22 cellular contexts compared by ENCODE assay signal in genomic region chrX:152872522-152872921, GRCh38. TPM values are rescaled to one million over a fixed set of nuclear protein-coding genes. Genes with fewer than 3 reads are reported as not detected.
DNase-seq lines count a peak whose midpoint lies in the region; ATAC-seq, FAIRE-seq and TF ChIP-seq lines count a peak whose summit lies in the region.
"Had no signal": no experiment of that assay in that cellular context is flagged by ENCODE, and none has a peak within 500 bp of the region (broad histone marks: within the 10 kb centered on the region; RNA-seq: fewer than 3 reads in every experiment).

No MANE protein-coding gene starts in this region.

- H3K4me1 Mint-ChIP-seq in natural killer cell, result peaks cover 18 to 21% of the 10 kb centered on the region in 2 donors
- peaks cover 12 to 15% of the 10 kb centered on the region in 2 donors for H3K4me1 Mint-ChIP-seq in natural killer cell treated with Interleukin-12 subunit alpha and Interleukin-12 subunit beta and Interleukin-15 and Interleukin-18, amount 100 ng/mL, for 72 hours (ENCODE audit: low read depth in 2 of 2)
- peaks cover 17% of the 10 kb centered on the region for H3K4me1 Mint-ChIP-seq in stimulated activated memory B cell treated with anti-CD40 and anti-IgM and Interleukin-4, amounts not matched to agents 10 μg/mL and 1 μg/mL and 100 μg/mL, for 72 hours
- no peaks in the 10 kb centered on the region for H3K4me1 Mint-ChIP-seq in glutamatergic neuron (ENCODE audit: low read depth, unreplicated experiment)

- H3K27me3 Mint-ChIP-seq in natural killer cell (ENCODE audit: low read depth in 2 of 2), result no peaks in the 10 kb centered on the region
- H3K27me3 Mint-ChIP-seq in natural killer cell treated with Interleukin-12 subunit alpha and Interleukin-12 subunit beta and Interleukin-15 and Interleukin-18, amount 100 ng/mL, for 72 hours, result peaks cover 0 to 12% of the 10 kb centered on the region in 2 donors
- H3K27me3 Mint-ChIP-seq in stimulated activated memory B cell treated with anti-CD40 and anti-IgM and Interleukin-4, amounts not matched to agents 10 μg/mL and 1 μg/mL and 100 μg/mL, for 72 hours, result no peaks in the 10 kb centered on the region
- H3K27me3 Mint-ChIP-seq in glutamatergic neuron (ENCODE audit: unreplicated experiment), result peaks cover 2% of the 10 kb centered on the region

- TF ChIP-seq EP300 in K562 (IDR thresholded peaks at IDR 0.05; ENCODE audit: low read length), result no peak

- H3K36me3 ChIP-seq in HEK293 (ENCODE audit: control insufficient read depth in 2 of 2, insufficient read depth in 1 of 2, low read length in 2 of 2) (peaks cover 0 to 31% of the 10 kb centered on the region in 2 experiments; a peak in 1 of 3 replicates), K562 (ENCODE audit: control insufficient read depth, insufficient read depth, low read length) (peaks cover 26% of the 10 kb centered on the region; the same call in 2 of the 3 replicates)
- H3K36me3 ChIP-seq: MG63 had no signal

- ATAC-seq in natural killer cell (peak in 1 of 3 donors; percentile 44), K562 (no peak)
- ATAC-seq in natural killer cell treated with Interleukin-12 subunit alpha and Interleukin-12 subunit beta and Interleukin-15 and Interleukin-18, amount 100 ng/mL, for 72 hours, result no peak
- no peak for ATAC-seq in stimulated activated memory B cell treated with anti-CD40 and anti-IgM and Interleukin-4, amounts not matched to agents 10 μg/mL and 1 μg/mL and 100 μg/mL, for 72 hours

- H3K4me3 ChIP-seq in HEK293 (ENCODE audit: low read depth, low read length) (no peak overlapping the region), K562 (no peak overlapping the region)
- H3K4me3 ChIP-seq: MG63 had no signal

- no peak for TF ChIP-seq POLR2A in K562 (conservative IDR thresholded peaks at IDR 0.05)

- BruUV-seq in K562 (replicated peaks; lab: Mats Ljungman, UMichigan), result no TSS peak

- POLR2A ChIA-PET in HEK293 (lab: Yijun Ruan, JAX) (no interaction called here), K562 (lab: Yijun Ruan, JAX) (interaction anchor here (0.9 kb wide), 1 partner anchor 14 kb away, joined by 3 read pairs; no protein-coding TSS in a partner anchor)

- CTCF ChIA-PET in HEK293 (lab: Yijun Ruan, JAX), result no interaction called here
- CTCF ChIA-PET in K562 (lab: Yijun Ruan, JAX; ENCODE audit: low intra/inter-chr PET ratio), result no interaction called here

- no peaks in the 10 kb centered on the region for H3K79me2 ChIP-seq in K562 (ENCODE audit: control insufficient read depth, insufficient read depth, low read length)

- DNase-seq in natural killer cell (no peak), K562 (ENCODE audit: extremely low read depth in 1 of 4, low spot score in 3 of 4) (no peak), D721Med (ENCODE audit: insufficient read length, low spot score) (no peak), glutamatergic neuron (no peak)
- no peak for DNase-seq in natural killer cell treated with Interleukin-12 subunit alpha and Interleukin-12 subunit beta and Interleukin-15 and Interleukin-18, amount 100 ng/mL, for 72 hours (ENCODE audit: low spot score)
- no peak for DNase-seq in NK-92 treated with Interleukin-12 subunit alpha and Interleukin-12 subunit beta, amount 100 ng/mL, for 24 hours (lab: John Stamatoyannopoulos, UW)
- DNase-seq: C1 segment of cervical spinal cord; CD4-positive, alpha-beta memory T cell; COR-L47; DMS 273 treated with DMSO at 0.1 percent for 48 hours; DMS79 treated with DMSO at 0.1 percent for 48 hours; GF-D8; KBM-7; MG63; NCI-H2029; NCI-H69; SHP77 had no signal

- no peaks in the 10 kb centered on the region for H3K9me1 ChIP-seq in K562 (ENCODE audit: control insufficient read depth, insufficient read depth, low read length)

- no peaks in the 10 kb centered on the region for H3K36me3 Mint-ChIP-seq in natural killer cell
- H3K36me3 Mint-ChIP-seq in natural killer cell treated with Interleukin-12 subunit alpha and Interleukin-12 subunit beta and Interleukin-15 and Interleukin-18, amount 100 ng/mL, for 72 hours, result no peaks in the 10 kb centered on the region
- peaks cover 43% of the 10 kb centered on the region for H3K36me3 Mint-ChIP-seq in stimulated activated memory B cell treated with anti-CD40 and anti-IgM and Interleukin-4, amounts not matched to agents 10 μg/mL and 1 μg/mL and 100 μg/mL, for 72 hours
- H3K36me3 Mint-ChIP-seq in glutamatergic neuron (ENCODE audit: unreplicated experiment), result peaks cover 5% of the 10 kb centered on the region

- no peaks in the 10 kb centered on the region for H3K9me3 Mint-ChIP-seq in natural killer cell
- H3K9me3 Mint-ChIP-seq in natural killer cell treated with Interleukin-12 subunit alpha and Interleukin-12 subunit beta and Interleukin-15 and Interleukin-18, amount 100 ng/mL, for 72 hours, result no peaks in the 10 kb centered on the region
- peaks cover 3% of the 10 kb centered on the region for H3K9me3 Mint-ChIP-seq in stimulated activated memory B cell treated with anti-CD40 and anti-IgM and Interleukin-4, amounts not matched to agents 10 μg/mL and 1 μg/mL and 100 μg/mL, for 72 hours
- H3K9me3 Mint-ChIP-seq in glutamatergic neuron (ENCODE audit: unreplicated experiment), result peaks cover 3% of the 10 kb centered on the region
- H3K9me3 Mint-ChIP-seq: CD4-positive, alpha-beta memory T cell had no signal

- FAIRE-seq in K562 (lab: Jason Lieb, UNC), result no peak
- FAIRE-seq in D721Med (lab: Jason Lieb, UNC), result no peak
- FAIRE-seq: GM12892, GM19239, H54 had no signal

- no peak overlapping the region for H2AFZ ChIP-seq in K562 (ENCODE audit: low read depth, low read length)

- no peak overlapping the region for H3K4me2 ChIP-seq in K562 (ENCODE audit: insufficient read depth, low read length)

- H3K9ac ChIP-seq in K562 (ENCODE audit: insufficient read depth in 1 of 2, low read depth in 2 of 2, low read length in 2 of 2), result no peak overlapping the region

- peak overlapping the region in 1 of 2 donors; percentile 79 for H3K27ac Mint-ChIP-seq in natural killer cell
- peak overlapping the region in 1 of 2 donors; percentile 66 for H3K27ac Mint-ChIP-seq in natural killer cell treated with Interleukin-12 subunit alpha and Interleukin-12 subunit beta and Interleukin-15 and Interleukin-18, amount 100 ng/mL, for 72 hours
- H3K27ac Mint-ChIP-seq in stimulated activated memory B cell treated with anti-CD40 and anti-IgM and Interleukin-4, amounts not matched to agents 10 μg/mL and 1 μg/mL and 100 μg/mL, for 72 hours, result no peak overlapping the region
- H3K27ac Mint-ChIP-seq in glutamatergic neuron (ENCODE audit: unreplicated experiment), result no peak overlapping the region

- peak overlapping the region; percentile 49 for H3K4me3 Mint-ChIP-seq in natural killer cell
- H3K4me3 Mint-ChIP-seq in natural killer cell treated with Interleukin-12 subunit alpha and Interleukin-12 subunit beta and Interleukin-15 and Interleukin-18, amount 100 ng/mL, for 72 hours, result no peak overlapping the region
- H3K4me3 Mint-ChIP-seq in stimulated activated memory B cell treated with anti-CD40 and anti-IgM and Interleukin-4, amounts not matched to agents 10 μg/mL and 1 μg/mL and 100 μg/mL, for 72 hours, result peak overlapping the region; percentile 5
- no peak overlapping the region for H3K4me3 Mint-ChIP-seq in glutamatergic neuron (ENCODE audit: unreplicated experiment)
- H3K4me3 Mint-ChIP-seq: CD4-positive, alpha-beta memory T cell had no signal

- H3K9me3 ChIP-seq in HEK293 (ENCODE audit: control insufficient read depth, insufficient read depth, low read depth, low read length) (no peaks in the 10 kb centered on the region), K562 (replicated peaks; ENCODE audit: control insufficient read depth, insufficient read depth, low read depth, low read length) (no peaks in the 10 kb centered on the region)
- H3K9me3 ChIP-seq: MG63 had no signal

- no peaks in the 10 kb centered on the region for H4K20me1 ChIP-seq in K562 (replicated peaks; ENCODE audit: control insufficient read depth, insufficient read depth, low read length)

- in situ Hi-C loops in K562 (cut with MboI), result no loop called here

- H3K27ac ChIP-seq in HEK293 (ENCODE audit: extremely low read depth, low read depth, low read length) (no peak overlapping the region), K562 (ENCODE audit: extremely low read depth, low read depth, low read length) (no peak overlapping the region)

- TF ChIP-seq CTCF in natural killer cell (IDR thresholded peaks at IDR 0.05) (no peak), HEK293 (tag by site-specific recombination; IDR thresholded peaks at IDR 0.05) (no peak), K562 (IDR thresholded peaks at IDR 0.05 in 2 of 3, conservative IDR thresholded peaks at IDR 0.05 in 1 of 3; ENCODE audit: insufficient read depth in 2 of 3, low read depth in 1 of 3, low read length in 3 of 3) (no peak), D721Med (IDR thresholded peaks at IDR 0.05; ENCODE audit: insufficient read depth, missing control alignments) (no peak), glutamatergic neuron (IDR thresholded peaks at IDR 0.05; ENCODE audit: partially characterized antibody, unreplicated experiment) (no peak)

- intact Hi-C loops in natural killer cell (cut with micrococcal nuclease) (no loop called here), K562 (cut with micrococcal nuclease) (no loop called here)

- H3K4me1 ChIP-seq in HEK293 (ENCODE audit: control insufficient read depth, insufficient read depth, low read length) (no peaks in the 10 kb centered on the region), K562 (replicated peaks in 1 of 2; ENCODE audit: control insufficient read depth in 2 of 2, insufficient read depth in 2 of 2, low read length in 2 of 2) (no peaks in the 10 kb centered on the region)

- peaks cover 0 to 24% of the 10 kb centered on the region in 2 experiments; a peak in 3 of 5 replicates for H3K27me3 ChIP-seq in K562 (ENCODE audit: control insufficient read depth in 2 of 2, insufficient read depth in 2 of 2, low read length in 2 of 2)
- H3K27me3 ChIP-seq: MG63 had no signal

- no peak for TF ChIP-seq RAD21 in K562 (CRISPR knock-in tag; conservative IDR thresholded peaks at IDR 0.05 in 1 of 2, IDR thresholded peaks at IDR 0.05 in 1 of 2)

- no CpG with 5 or more reads among the region's 2 CpGs for WGBS in K562 (ENCODE audit: insufficient coverage, low coverage, missing lambda C conversion rate)

RNA-seq across cellular contexts. Expression of gene ZNF185, which starts 25.3 kb away (rescaled TPM):
- total RNA-seq in natural killer cell (10 to 100 TPM in 1 of 3 donors, 1 to 10 TPM in 2; 1.9 to 12.4 (median 6.5) TPM), K562 (2014; rRNA removed) (0.18 and 0.24 TPM in 2 replicates), K562 (2014; rRNA removed; fragmentation: Illumina TruSeq; extraction: Trizol) (0.22 and 0.26 TPM in 2 replicates), K562 (2015; rRNA removed; fragmentation: Illumina TruSeq; extraction: Trizol) (0.19 and 0.22 TPM in 2 replicates), K562 (2021) (0.24 and 0.40 TPM in 2 replicates), glutamatergic neuron (ENCODE audit: unreplicated experiment) (1.1 TPM)
- total RNA-seq in natural killer cell treated with Interleukin-12 subunit alpha and Interleukin-12 subunit beta and Interleukin-15 and Interleukin-18, amount 100 ng/mL, for 72 hours, result 1 to 10 TPM in 1 of 2 donors, under 1 TPM in 1; 0.48 to 1.5 TPM
- total RNA-seq in K562 (2011; cell fraction: chromatin; rRNA removed; ENCODE audit: low replicate concordance), result 0.37 and 0.53 TPM in 2 replicates
- total RNA-seq in K562 (2011; cell fraction: nucleolus; rRNA removed), result 0.26 and 0.33 TPM in 2 replicates
- 0.44 and 0.46 TPM in 2 replicates for total RNA-seq in K562 (2011; cell fraction: nucleoplasm; rRNA removed)
- polyA plus RNA-seq in K562 (2011; rRNA removed) (0.95 and 1.1 TPM in 2 replicates), K562 (2014; fragmentation: Illumina TruSeq; extraction: Trizol) (0.57 and 0.64 TPM in 2 replicates), K562 (2014; fragmentation: Nextera tagmentation; extraction: Ambion mirVana) (under 1 TPM; 0.08 to 0.18 TPM), K562 (2014; rRNA removed) (0.35 and 0.38 TPM in 2 replicates)
- polyA plus RNA-seq in K562 (2011; cell fraction: cytosol; rRNA removed), result 0.67 and 0.74 TPM in 2 replicates
- 0.76 and 0.95 TPM in 2 replicates for polyA plus RNA-seq in K562 (2011; cell fraction: nucleus; rRNA removed)
- 0.28 and 0.29 TPM in 2 replicates for polyA plus RNA-seq in K562 (2012)
- polyA minus RNA-seq in K562 (2011; rRNA and poly(A)+ RNA removed), result 0.35 and 0.66 TPM in 2 replicates
- 0.29 TPM in 1 of 2 replicates, not detected in the other for polyA minus RNA-seq in K562 (2011; cell fraction: cytosol; rRNA and poly(A)+ RNA removed)
- polyA minus RNA-seq in K562 (2011; cell fraction: nucleus; rRNA and poly(A)+ RNA removed), result 0.13 and 0.22 TPM in 2 replicates

RNA-seq across cellular contexts. Expression of gene NSDHL, which starts 41.7 kb away (rescaled TPM):
- total RNA-seq in natural killer cell (1 to 10 TPM; 4.9 to 8.2 (median 7.9) TPM), K562 (2014; rRNA removed) (37.1 and 38.4 TPM in 2 replicates), K562 (2014; rRNA removed; fragmentation: Illumina TruSeq; extraction: Trizol) (26.9 and 30.5 TPM in 2 replicates), K562 (2015; rRNA removed; fragmentation: Illumina TruSeq; extraction: Trizol) (21.0 and 22.5 TPM in 2 replicates), K562 (2021) (37.1 and 40.3 TPM in 2 replicates), glutamatergic neuron (ENCODE audit: unreplicated experiment) (36.1 TPM)
- total RNA-seq in natural killer cell treated with Interleukin-12 subunit alpha and Interleukin-12 subunit beta and Interleukin-15 and Interleukin-18, amount 100 ng/mL, for 72 hours, result 10 to 100 TPM; 21.1 to 22.2 TPM
- total RNA-seq in K562 (2011; cell fraction: chromatin; rRNA removed; ENCODE audit: low replicate concordance), result 29.2 and 39.7 TPM in 2 replicates
- total RNA-seq in K562 (2011; cell fraction: nucleolus; rRNA removed), result 34.6 and 39.7 TPM in 2 replicates
- 29.8 and 34.7 TPM in 2 replicates for total RNA-seq in K562 (2011; cell fraction: nucleoplasm; rRNA removed)
- polyA plus RNA-seq in K562 (2011; rRNA removed) (63.4 and 71.8 TPM in 2 replicates), K562 (2014; fragmentation: Illumina TruSeq; extraction: Trizol) (52.5 and 62.8 TPM in 2 replicates), K562 (2014; fragmentation: Nextera tagmentation; extraction: Ambion mirVana) (10 to 100 TPM; 49.7 to 57.4 TPM), K562 (2014; rRNA removed) (40.8 and 41.1 TPM in 2 replicates)
- 59.7 and 65.5 TPM in 2 replicates for polyA plus RNA-seq in K562 (2011; cell fraction: cytosol; rRNA removed)
- 29.7 and 34.0 TPM in 2 replicates for polyA plus RNA-seq in K562 (2011; cell fraction: nucleus; rRNA removed)
- 30.9 and 51.3 TPM in 2 replicates for polyA plus RNA-seq in K562 (2012)
- 34.0 and 39.9 TPM in 2 replicates for polyA minus RNA-seq in K562 (2011; rRNA and poly(A)+ RNA removed)
- polyA minus RNA-seq in K562 (2011; cell fraction: cytosol; rRNA and poly(A)+ RNA removed), result 17.8 and 21.5 TPM in 2 replicates
- 6.5 and 10.7 TPM in 2 replicates for polyA minus RNA-seq in K562 (2011; cell fraction: nucleus; rRNA and poly(A)+ RNA removed)

RNA-seq across cellular contexts. Expression of gene CETN2, which starts 42.0 kb away (rescaled TPM):
- 10 to 100 TPM in 1 of 3 donors, 1 to 10 TPM in 2; 8.3 to 11.0 (median 9.8) TPM for total RNA-seq in natural killer cell
- 10 to 100 TPM in 1 of 2 donors, 1 to 10 TPM in 1; 9.4 to 12.7 TPM for total RNA-seq in natural killer cell treated with Interleukin-12 subunit alpha and Interleukin-12 subunit beta and Interleukin-15 and Interleukin-18, amount 100 ng/mL, for 72 hours
- 3.0 and 4.3 TPM in 2 replicates for total RNA-seq in K562 (2011; cell fraction: chromatin; rRNA removed; ENCODE audit: low replicate concordance)
- total RNA-seq in K562 (2011; cell fraction: nucleolus; rRNA removed), result 2.5 TPM in 2 replicates
- 4.5 and 5.6 TPM in 2 replicates for total RNA-seq in K562 (2011; cell fraction: nucleoplasm; rRNA removed)
- total RNA-seq in K562 (2014; rRNA removed), result 15.7 and 16.7 TPM in 2 replicates
- total RNA-seq in K562 (2014; rRNA removed; fragmentation: Illumina TruSeq; extraction: Trizol), result 27.6 and 32.6 TPM in 2 replicates
- total RNA-seq in K562 (2015; rRNA removed; fragmentation: Illumina TruSeq; extraction: Trizol), result 26.9 and 28.8 TPM in 2 replicates
- 17.6 and 19.7 TPM in 2 replicates for total RNA-seq in K562 (2021)
- 28.8 and 35.0 TPM in 2 replicates for polyA plus RNA-seq in K562 (2011; rRNA removed)
- polyA plus RNA-seq in K562 (2011; cell fraction: cytosol; rRNA removed), result 7.9 and 13.1 TPM in 2 replicates
- 6.0 and 10.3 TPM in 2 replicates for polyA plus RNA-seq in K562 (2011; cell fraction: nucleus; rRNA removed)
- 19.4 and 33.2 TPM in 2 replicates for polyA plus RNA-seq in K562 (2012)
- polyA plus RNA-seq in K562 (2014; fragmentation: Illumina TruSeq; extraction: Trizol), result 27.8 and 37.1 TPM in 2 replicates
- 10 to 100 TPM; 24.7 to 36.0 TPM for polyA plus RNA-seq in K562 (2014; fragmentation: Nextera tagmentation; extraction: Ambion mirVana)
- polyA plus RNA-seq in K562 (2014; rRNA removed), result 22.3 and 22.6 TPM in 2 replicates
- 15.2 and 15.8 TPM in 2 replicates for polyA minus RNA-seq in K562 (2011; rRNA and poly(A)+ RNA removed)
- polyA minus RNA-seq in K562 (2011; cell fraction: cytosol; rRNA and poly(A)+ RNA removed), result 2.5 and 4.4 TPM in 2 replicates
- 2.3 and 4.0 TPM in 2 replicates for polyA minus RNA-seq in K562 (2011; cell fraction: nucleus; rRNA and poly(A)+ RNA removed)
- 23.6 TPM for total RNA-seq in glutamatergic neuron (ENCODE audit: unreplicated experiment)

Comparison
In these comparisons a context has a peak if more than half of its experiments do, and no peak if none do; other contexts are left out.
1. H3K4me3 Mint-ChIP-seq: peak in natural killer cell (single experiment) and stimulated activated memory B cell treated with anti-CD40 and anti-IgM and Interleukin-4, amounts not matched to agents 10 μg/mL and 1 μg/mL and 100 μg/mL, for 72 hours (single experiment); none in natural killer cell treated with Interleukin-12 subunit alpha and Interleukin-12 subunit beta and Interleukin-15 and Interleukin-18, amount 100 ng/mL, for 72 hours (single experiment) and glutamatergic neuron (single experiment).